18 cellular contexts compared by ENCODE assay signal in genomic region chr6:98800866-98801265, GRCh38. TPM values are rescaled to one million over a fixed set of nuclear protein-coding genes. Genes with fewer than 3 reads are reported as not detected.
DNase-seq lines count a peak whose midpoint lies in the region; ATAC-seq and TF ChIP-seq lines count a peak whose summit lies in the region.
"Had no signal": no experiment of that assay in that cellular context is flagged by ENCODE, and none has a peak within 500 bp of the region (broad histone marks: within the 10 kb centered on the region; RNA-seq: fewer than 3 reads in every experiment).

No MANE protein-coding gene starts in this region.

- no peak overlapping the region for H2AK5ac ChIP-seq in trophoblast cell (ENCODE audit: low read length)

- CTCF ChIA-PET in WTC11 (lab: Charles Lee), result no interaction called here
- CTCF ChIA-PET in CD4-positive, alpha-beta memory T cell (lab: Charles Lee; ENCODE audit: partially characterized antibody), result no interaction called here

- no peaks in the 10 kb centered on the region; the same call in 1 of the 2 replicates for H3K9me2 ChIP-seq in GM23338 (ENCODE audit: insufficient read depth)

- H3K36me3 Mint-ChIP-seq in GM23338 (ENCODE audit: low read depth), result no peaks in the 10 kb centered on the region
- no peaks in the 10 kb centered on the region for H3K36me3 Mint-ChIP-seq in WTC11
- no peaks in the 10 kb centered on the region for H3K36me3 Mint-ChIP-seq in CD4-positive, alpha-beta memory T cell
- no peaks in the 10 kb centered on the region for H3K36me3 Mint-ChIP-seq in activated naive CD8-positive, alpha-beta T cell treated with anti-CD3 and anti-CD28 coated beads for 36 hours
- H3K36me3 Mint-ChIP-seq: CD14-positive monocyte; CD4-positive, CD25-positive, alpha-beta regulatory T cell; CD8-positive, alpha-beta T cell had no signal

- peak; percentile 15 for DNase-seq in GM23338 (ENCODE audit: low spot score)
- DNase-seq in WTC11 (ENCODE audit: low spot score), result no peak
- no peak for DNase-seq in trophoblast cell
- DNase-seq in CD4-positive, alpha-beta memory T cell, result no peak
- DNase-seq in activated naive CD8-positive, alpha-beta T cell treated with anti-CD3 and anti-CD28 coated beads for 36 hours, result no peak
- DNase-seq: 8988T; ACHN; BE2C; C1 segment of cervical spinal cord; Caco-2; Calu3; CD4-positive, CD25-positive, alpha-beta regulatory T cell; CD8-positive, alpha-beta T cell; DMS79 treated with DMSO at 0.1 percent for 48 hours; GF-D8 had no signal

- H3K4me3 ChIP-seq in GM23338 (no peak overlapping the region), trophoblast cell (ENCODE audit: low read depth, low read length) (no peak overlapping the region)
- no peak overlapping the region for H3K4me3 ChIP-seq in CD4-positive, alpha-beta memory T cell (ENCODE audit: low read length in 2 of 2)
- H3K4me3 ChIP-seq: BLaER1 had no signal

- H3K36me3 ChIP-seq in GM23338 (ENCODE audit: insufficient read depth) (no peaks in the 10 kb centered on the region), trophoblast cell (ENCODE audit: control insufficient read depth in 1 of 2, insufficient read depth in 2 of 2, low read length in 2 of 2) (no peaks in the 10 kb centered on the region)
- no peaks in the 10 kb centered on the region for H3K36me3 ChIP-seq in CD4-positive, alpha-beta memory T cell (ENCODE audit: insufficient read depth, low read length)
- H3K36me3 ChIP-seq: BE2C, BLaER1 had no signal

- H4K20me1 ChIP-seq in GM23338 (replicated peaks; ENCODE audit: insufficient read depth), result no peaks in the 10 kb centered on the region
- H4K20me1 ChIP-seq: BLaER1 had no signal

- no peak overlapping the region for H3K14ac ChIP-seq in trophoblast cell (ENCODE audit: low read length)

- intact Hi-C loops in CD4-positive, alpha-beta memory T cell (cut with micrococcal nuclease), result no loop called here

- TF ChIP-seq CTCF in GM23338 (conservative IDR thresholded peaks at IDR 0.05; ENCODE audit: low read depth in 2 of 2) (no peak), WTC11 (IDR thresholded peaks at IDR 0.05) (no peak)

- ATAC-seq in GM23338 (peak; percentile 58), WTC11 (peak; percentile 86)
- ATAC-seq: CD8-positive, alpha-beta T cell had no signal

- H3K27ac ChIP-seq in GM23338 (ENCODE audit: low read depth), result no peak overlapping the region
- H3K27ac ChIP-seq in trophoblast cell (ENCODE audit: low read depth, low read length), result no peak overlapping the region
- no peak overlapping the region for H3K27ac ChIP-seq in CD4-positive, alpha-beta memory T cell (ENCODE audit: low read depth, low read length)
- H3K27ac ChIP-seq: BLaER1 had no signal

- H3K4ac ChIP-seq in trophoblast cell (ENCODE audit: low read depth, low read length), result no peak overlapping the region

- H3K18ac ChIP-seq in trophoblast cell (ENCODE audit: low read length), result no peak overlapping the region

- H3K27me3 ChIP-seq in GM23338 (ENCODE audit: insufficient read depth) (no peaks in the 10 kb centered on the region), trophoblast cell (ENCODE audit: insufficient read depth, low read length) (no peaks in the 10 kb centered on the region)
- H3K27me3 ChIP-seq in CD4-positive, alpha-beta memory T cell (ENCODE audit: insufficient read depth, low read length), result no peaks in the 10 kb centered on the region
- H3K27me3 ChIP-seq: BE2C, BLaER1 had no signal

- no peak overlapping the region for H2BK5ac ChIP-seq in trophoblast cell (ENCODE audit: low read depth, low read length, poor library complexity)

- POLR2A ChIA-PET in WTC11 (lab: Charles Lee), result no interaction called here
- POLR2A ChIA-PET in CD4-positive, alpha-beta memory T cell (lab: Charles Lee; ENCODE audit: partially characterized antibody), result no interaction called here

- H3K79me2 ChIP-seq in GM23338 (replicated peaks; ENCODE audit: insufficient read depth), result no peaks in the 10 kb centered on the region
- H3K79me2 ChIP-seq in trophoblast cell (ENCODE audit: control insufficient read depth, insufficient read depth, low read length, poor library complexity), result no peaks in the 10 kb centered on the region

- H3K4me2 ChIP-seq in GM23338, result no peak overlapping the region
- no peak overlapping the region for H3K4me2 ChIP-seq in trophoblast cell (ENCODE audit: low read length)
- H3K4me2 ChIP-seq: BLaER1 had no signal

- H3K27me3 Mint-ChIP-seq in GM23338 (ENCODE audit: insufficient read depth, low read depth, poor library complexity) (peaks cover 4% of the 10 kb centered on the region), WTC11 (ENCODE audit: low read depth) (no peaks in the 10 kb centered on the region)
- peaks cover 6 to 9% of the 10 kb centered on the region in 2 donors for H3K27me3 Mint-ChIP-seq in CD4-positive, alpha-beta memory T cell
- peaks cover 32% of the 10 kb centered on the region for H3K27me3 Mint-ChIP-seq in activated naive CD8-positive, alpha-beta T cell treated with anti-CD3 and anti-CD28 coated beads for 36 hours

- H3K27ac Mint-ChIP-seq in GM23338, result no peak overlapping the region
- H3K27ac Mint-ChIP-seq in WTC11, result no peak overlapping the region
- no peak overlapping the region for H3K27ac Mint-ChIP-seq in CD4-positive, alpha-beta memory T cell
- H3K27ac Mint-ChIP-seq in activated naive CD8-positive, alpha-beta T cell treated with anti-CD3 and anti-CD28 coated beads for 36 hours, result no peak overlapping the region
- H3K27ac Mint-ChIP-seq: CD14-positive monocyte; CD8-positive, alpha-beta T cell had no signal

- H3K9me3 ChIP-seq in trophoblast cell (ENCODE audit: insufficient read depth, low read depth, low read length), result no peaks in the 10 kb centered on the region
- no peaks in the 10 kb centered on the region for H3K9me3 ChIP-seq in CD4-positive, alpha-beta memory T cell (ENCODE audit: control insufficient read depth in 1 of 2, low read length in 2 of 2)
- H3K9me3 ChIP-seq: BE2C, BLaER1, Caco-2 had no signal

- H2BK120ac ChIP-seq in trophoblast cell (ENCODE audit: insufficient read depth, low read length, poor library complexity), result no peak overlapping the region

- peak overlapping the region; percentile 15 for H3K23ac ChIP-seq in trophoblast cell (ENCODE audit: low read length)

- H2AFZ ChIP-seq in GM23338, result peak overlapping the region; percentile 72
- H2AFZ ChIP-seq in trophoblast cell (ENCODE audit: insufficient read depth, low read length, poor library complexity), result no peak overlapping the region

- no peaks in the 10 kb centered on the region for H3K79me1 ChIP-seq in trophoblast cell (ENCODE audit: low read length)

- no peaks in the 10 kb centered on the region for H3K4me1 ChIP-seq in GM23338 (ENCODE audit: insufficient read depth)
- no peaks in the 10 kb centered on the region for H3K4me1 ChIP-seq in trophoblast cell (ENCODE audit: control insufficient read depth in 1 of 2, insufficient read depth in 2 of 2, low read length in 2 of 2)
- no peaks in the 10 kb centered on the region for H3K4me1 ChIP-seq in CD4-positive, alpha-beta memory T cell (ENCODE audit: insufficient read depth, low read length)
- H3K4me1 ChIP-seq: BE2C, BLaER1, Caco-2 had no signal

- H3K9ac ChIP-seq in trophoblast cell (ENCODE audit: low read length), result no peak overlapping the region
- H3K9ac ChIP-seq: BLaER1 had no signal

- H3K4me1 Mint-ChIP-seq in GM23338 (no peaks in the 10 kb centered on the region), WTC11 (no peaks in the 10 kb centered on the region)
- no peaks in the 10 kb centered on the region for H3K4me1 Mint-ChIP-seq in CD4-positive, alpha-beta memory T cell
- no peaks in the 10 kb centered on the region for H3K4me1 Mint-ChIP-seq in activated naive CD8-positive, alpha-beta T cell treated with anti-CD3 and anti-CD28 coated beads for 36 hours
- H3K4me1 Mint-ChIP-seq: CD14-positive monocyte; CD4-positive, CD25-positive, alpha-beta regulatory T cell had no signal

- H3F3A ChIP-seq in GM23338 (replicated peaks; ENCODE audit: low read depth), result no peaks in the 10 kb centered on the region

- H4K91ac ChIP-seq in trophoblast cell (ENCODE audit: low read depth, low read length), result no peak overlapping the region

- H4K8ac ChIP-seq in trophoblast cell (ENCODE audit: low read depth, low read length), result no peak overlapping the region

- no peak overlapping the region for H4K12ac ChIP-seq in trophoblast cell (ENCODE audit: low read depth, low read length)

- H3K9me3 Mint-ChIP-seq in GM23338, result peaks cover 2% of the 10 kb centered on the region; the same call in 1 of the 3 replicates
- peaks cover 13% of the 10 kb centered on the region for H3K9me3 Mint-ChIP-seq in WTC11
- peaks cover 0 to 4% (median 1%) of the 10 kb centered on the region in 8 donors for H3K9me3 Mint-ChIP-seq in CD4-positive, alpha-beta memory T cell
- H3K9me3 Mint-ChIP-seq in activated naive CD8-positive, alpha-beta T cell treated with anti-CD3 and anti-CD28 coated beads for 36 hours, result no peaks in the 10 kb centered on the region

- WGBS in trophoblast cell (ENCODE audit: extremely low coverage, insufficient coverage, insufficient read length), result no CpG with 5 or more reads among the region's 3 CpGs

- H3K4me3 Mint-ChIP-seq in GM23338 (no peak overlapping the region), WTC11 (no peak overlapping the region)
- H3K4me3 Mint-ChIP-seq in CD4-positive, alpha-beta memory T cell, result no peak overlapping the region
- H3K4me3 Mint-ChIP-seq in activated naive CD8-positive, alpha-beta T cell treated with anti-CD3 and anti-CD28 coated beads for 36 hours, result no peak overlapping the region
- H3K4me3 Mint-ChIP-seq: CD14-positive monocyte; CD4-positive, CD25-positive, alpha-beta regulatory T cell; CD8-positive, alpha-beta T cell had no signal

- no peak overlapping the region for H2BK12ac ChIP-seq in trophoblast cell (ENCODE audit: low read length)

TF ChIP-seq in GM23338, 12 proteins besides CTCF, POLR2A, EP300 and RAD21 (continues in another document):
- TF ChIP-seq JUNB (IDR thresholded peaks at IDR 0.05; ENCODE audit: unreplicated experiment) (no peak), CREB1 (CRISPR knock-in tag; IDR thresholded peaks at IDR 0.05; ENCODE audit: low read depth) (no peak)

TF ChIP-seq in WTC11, 78 proteins besides CTCF, POLR2A, EP300 and RAD21 (continues in another document):
- TF ChIP-seq, protein P1, sequence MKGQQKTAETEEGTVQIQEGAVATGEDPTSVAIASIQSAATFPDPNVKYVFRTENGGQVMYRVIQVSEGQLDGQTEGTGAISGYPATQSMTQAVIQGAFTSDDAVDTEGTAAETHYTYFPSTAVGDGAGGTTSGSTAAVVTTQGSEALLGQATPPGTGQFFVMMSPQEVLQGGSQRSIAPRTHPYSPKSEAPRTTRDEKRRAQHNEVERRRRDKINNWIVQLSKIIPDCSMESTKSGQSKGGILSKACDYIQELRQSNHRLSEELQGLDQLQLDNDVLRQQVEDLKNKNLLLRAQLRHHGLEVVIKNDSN (CRISPR knock-in tag; IDR thresholded peaks at IDR 0.05), result no peak
- TF ChIP-seq ATF1 (CRISPR knock-in tag; IDR thresholded peaks at IDR 0.05), result no peak

RNA-seq across cellular contexts. Expression of gene POU3F2, which starts 33.5 kb away (rescaled TPM):
- 0.70 and 0.76 TPM in 2 replicates for total RNA-seq in GM23338 (2014; rRNA removed; shearing (Covaris generic))
- 0.26 and 0.31 TPM in 2 replicates for polyA plus RNA-seq in GM23338 (2016; fragmentation: Nextera tagmentation; extraction: Ambion mirVana)
- 0.07 to 0.14 TPM (median 0.14 TPM) in 3 replicates for total RNA-seq in WTC11 (2021)
- 0.01 TPM in 1 of 2 replicates, not detected in the other for polyA plus RNA-seq in trophoblast cell (2013)
- not detected for total RNA-seq in CD4-positive, alpha-beta memory T cell
- polyA plus RNA-seq in CD4-positive, alpha-beta memory T cell, result not detected
- not detected for total RNA-seq in activated naive CD8-positive, alpha-beta T cell treated with anti-CD3 and anti-CD28 coated beads for 36 hours
- total RNA-seq: Caco-2; Calu3; CD4-positive, CD25-positive, alpha-beta regulatory T cell; CD8-positive, alpha-beta T cell had no signal
- polyA plus RNA-seq: AG04450; CD14-positive monocyte; CD4-positive, CD25-positive, alpha-beta regulatory T cell had no signal
